10 cellular contexts compared by ENCODE assay signal in genomic region chr3:141294300-141294699, GRCh38.
A peak's percentile ranks its signal among the peaks of the same experiment; 100 is the strongest.
DNase-seq lines count a peak whose midpoint lies in the region; ATAC-seq and TF ChIP-seq lines count a peak whose summit lies in the region.
"Had no signal": no experiment of that assay in that cellular context is flagged by ENCODE, and none has a peak within 500 bp of the region (broad histone marks: within the 10 kb centered on the region; RNA-seq: fewer than 3 reads in every experiment).

No MANE protein-coding gene starts in this region.

- peak overlapping the region in 3 of 5 donors; percentile 38 to 61 (median 51) for H3K27ac ChIP-seq in adrenal gland
- H3K27ac ChIP-seq in tibial artery, result peak overlapping the region; percentile 53 to 80

- H3K27me3 Mint-ChIP-seq in activated naive CD4-positive, alpha-beta T cell treated with anti-CD3 and anti-CD28 coated beads, Interleukin-2, amount 50 U/mL, for 24 hours, result no peaks in the 10 kb centered on the region
- no peaks in the 10 kb centered on the region for H3K27me3 Mint-ChIP-seq in memory B cell

- H3K36me3 Mint-ChIP-seq in activated naive CD4-positive, alpha-beta T cell treated with anti-CD3 and anti-CD28 coated beads, Interleukin-2, amount 50 U/mL, for 24 hours, result peaks cover 16% of the 10 kb centered on the region
- peaks cover 4% of the 10 kb centered on the region for H3K36me3 Mint-ChIP-seq in memory B cell

- DNase-seq in activated naive CD4-positive, alpha-beta T cell treated with anti-CD3 and anti-CD28 coated beads, Interleukin-2, amount 50 U/mL, for 16 hours, result no peak
- DNase-seq in adrenal gland, result no peak
- no peak for DNase-seq in memory B cell (ENCODE audit: low spot score in 2 of 2)
- DNase-seq in tibial artery, result no peak
- DNase-seq in BE2C, result no peak
- no peak for DNase-seq in head of caudate nucleus
- no peak for DNase-seq in H7
- DNase-seq: central memory CD4-positive, alpha-beta T cell; midbrain had no signal

- intact Hi-C loops in adrenal gland (cut with DNase I), result no loop called here
- intact Hi-C loops in tibial artery (cut with DNase I; ENCODE audit: low total_unique reads), result loop anchor here (10.0 kb wide), 1 partner anchor 349 kb away; the partner anchor contains the start of gene SLC25A36
- intact Hi-C loops in head of caudate nucleus (cut with DNase I), result no loop called here

- H3K4me1 ChIP-seq in adrenal gland (replicated peaks in 1 of 2) (peaks cover 4 to 22% of the 10 kb centered on the region in 2 donors), tibial artery (peaks cover 0 to 56% (median 26%) of the 10 kb centered on the region in 4 donors), BE2C (no peaks in the 10 kb centered on the region; the same call in 1 of the 2 replicates)

- H3K9me3 ChIP-seq in adrenal gland (replicated peaks in 1 of 3), result no peaks in the 10 kb centered on the region
- H3K9me3 ChIP-seq in tibial artery, result no peaks in the 10 kb centered on the region
- no peaks in the 10 kb centered on the region for H3K9me3 ChIP-seq in BE2C

- no peaks in the 10 kb centered on the region for H3K9me3 Mint-ChIP-seq in activated naive CD4-positive, alpha-beta T cell treated with anti-CD3 and anti-CD28 coated beads, Interleukin-2, amount 50 U/mL, for 24 hours
- H3K9me3 Mint-ChIP-seq in memory B cell, result no peaks in the 10 kb centered on the region

- H3K36me3 ChIP-seq in adrenal gland (replicated peaks in 1 of 2) (no peaks in the 10 kb centered on the region), tibial artery (peaks cover 0 to 7% (median 0%) of the 10 kb centered on the region in 3 donors), BE2C (peaks cover 34% of the 10 kb centered on the region), H7 (replicated peaks; ENCODE audit: control insufficient read depth, insufficient read depth, low read length) (peaks cover 1% of the 10 kb centered on the region; the same call in 1 of the 2 replicates)

- TF ChIP-seq CTCF in adrenal gland (IDR thresholded peaks at IDR 0.05) (no peak), tibial artery (IDR thresholded peaks at IDR 0.05) (no peak), BE2C (IDR thresholded peaks at IDR 0.05; ENCODE audit: low read depth, low read length) (no peak)

- WGBS in adrenal gland, 4 donors, result 7 to 14% (median 11%) methylated on average over 3 of the region's 3 CpGs

- H3K4me3 ChIP-seq in adrenal gland (peak overlapping the region in 2 of 4 donors; percentile 15 to 59), tibial artery (peak overlapping the region; percentile 46 to 48), BE2C (ENCODE audit: low read depth, low read length) (no peak overlapping the region), H7 (ENCODE audit: insufficient read depth, low read depth, low read length) (no peak overlapping the region)

- no peak for TF ChIP-seq POLR2A in adrenal gland (IDR thresholded peaks at IDR 0.05)

- peak overlapping the region; percentile 85 for H3K4me3 Mint-ChIP-seq in activated naive CD4-positive, alpha-beta T cell treated with anti-CD3 and anti-CD28 coated beads, Interleukin-2, amount 50 U/mL, for 24 hours
- H3K4me3 Mint-ChIP-seq in memory B cell, result peak overlapping the region; percentile 17

- H3K27ac Mint-ChIP-seq in activated naive CD4-positive, alpha-beta T cell treated with anti-CD3 and anti-CD28 coated beads, Interleukin-2, amount 50 U/mL, for 24 hours, result peak overlapping the region; percentile 89
- peak overlapping the region; percentile 41 for H3K27ac Mint-ChIP-seq in memory B cell

- H3K27me3 ChIP-seq in adrenal gland, result no peaks in the 10 kb centered on the region
- H3K27me3 ChIP-seq in tibial artery, result no peaks in the 10 kb centered on the region
- no peaks in the 10 kb centered on the region for H3K27me3 ChIP-seq in BE2C
- H3K27me3 ChIP-seq in H7 (ENCODE audit: control insufficient read depth, insufficient read depth, low read length), result no peaks in the 10 kb centered on the region

- peaks cover 26% of the 10 kb centered on the region for H3K4me1 Mint-ChIP-seq in activated naive CD4-positive, alpha-beta T cell treated with anti-CD3 and anti-CD28 coated beads, Interleukin-2, amount 50 U/mL, for 24 hours
- peaks cover 3% of the 10 kb centered on the region for H3K4me1 Mint-ChIP-seq in memory B cell

- ATAC-seq in memory B cell (ENCODE audit: low read depth), result no peak

Comparison
In these comparisons a context has a peak if more than half of its experiments do, and no peak if none do; other contexts are left out.
1. H3K4me3 ChIP-seq: peak in tibial artery (2 of 2); none in BE2C (single experiment) and H7 (single experiment).